Comparison of ENCODE assay signal across 8 cellular contexts in genomic region chr4:54233128-54233696, GRCh38. TPM values are rescaled to one million over a fixed set of nuclear protein-coding genes. Genes with fewer than 3 reads are reported as not detected.
A peak's percentile ranks its signal among the peaks of the same experiment; 100 is the strongest.
DNase-seq lines count a peak whose midpoint lies in the region; ATAC-seq, FAIRE-seq and TF ChIP-seq lines count a peak whose summit lies in the region.

No MANE protein-coding gene starts in this region.

- in situ Hi-C loops in astrocyte of the cerebellum (cut with HindIII; ENCODE audit: low sequenced_read_pairs), result no loop called here

- peaks cover 27% of the 10 kb centered on the region for H3K27me3 ChIP-seq in hepatocyte

- H3K27ac ChIP-seq in hepatocyte, result peak overlapping the region; percentile 96

- TF ChIP-seq CTCF in astrocyte of the cerebellum (IDR thresholded peaks at IDR 0.05; ENCODE audit: low read depth, low read length, missing control alignments) (peak; percentile 74), hepatocyte (IDR thresholded peaks at IDR 0.05; ENCODE audit: poor library complexity) (peak; percentile 84), retinal pigment epithelial cell (conservative IDR thresholded peaks at IDR 0.05; ENCODE audit: low read depth, low read length) (peak; percentile 77)

- FAIRE-seq in GM12892 (lab: Jason Lieb, UNC), result peak; percentile 38

- H3K79me2 ChIP-seq in hepatocyte, result peaks cover 80% of the 10 kb centered on the region

- DNase-seq in GM12892 (ENCODE audit: insufficient read length) (peak; percentile 87), NCI-H146 (lab: John Stamatoyannopoulos, UW) (peak; percentile 93), T1000 (lab: John Stamatoyannopoulos, UW) (peak; percentile 89), astrocyte of the cerebellum (ENCODE audit: low read depth) (peak; percentile 68), hepatocyte (ENCODE audit: low spot score) (peak; percentile 94), retinal pigment epithelial cell (ENCODE audit: low read depth) (peak; percentile 60)

- no peaks in the 10 kb centered on the region for H3K36me3 ChIP-seq in hepatocyte (replicated peaks; ENCODE audit: insufficient read depth, low read depth)

- H3K4me2 ChIP-seq in hepatocyte, result peak overlapping the region; percentile 97

- H3K4me3 ChIP-seq in astrocyte of the cerebellum (ENCODE audit: low read depth, low read length), result peak overlapping the region; percentile 69
- H3K4me3 ChIP-seq in hepatocyte, result peak overlapping the region; percentile 94
- H3K4me3 ChIP-seq in retinal pigment epithelial cell (ENCODE audit: low read length), result peak overlapping the region; percentile 53

- TF ChIP-seq POLR2A in GM12892 (IDR thresholded peaks at IDR 0.05; ENCODE audit: low read depth, low read length), result no peak

- H3K9me3 ChIP-seq in hepatocyte (ENCODE audit: low read depth), result no peaks in the 10 kb centered on the region

- peak; percentile 95 for ATAC-seq in HG02759 (IDR thresholded peaks at IDR 0.05; ENCODE audit: unreplicated experiment)
- ATAC-seq in HG02970 (IDR thresholded peaks at IDR 0.05; ENCODE audit: low FRiP score, unreplicated experiment), result no peak

- WGBS in hepatocyte (ENCODE audit: low lambda C conversion rate, missing lambda C conversion rate), result under 1% methylated on average over 54 of the region's 59 CpGs

- H4K20me1 ChIP-seq in hepatocyte (ENCODE audit: insufficient read depth, poor library complexity, severe bottlenecking), result peaks cover 35% of the 10 kb centered on the region

- H3K9me2 ChIP-seq in hepatocyte (replicated peaks; ENCODE audit: insufficient read depth), result no peaks in the 10 kb centered on the region

- peaks cover 3% of the 10 kb centered on the region for H3K4me1 ChIP-seq in hepatocyte (ENCODE audit: insufficient read depth)

- peak overlapping the region; percentile 67 for H2AFZ ChIP-seq in hepatocyte

RNA-seq across cellular contexts. Expression of gene PDGFRA, which starts 4.1 kb away (rescaled TPM):
- polyA plus RNA-seq in GM12892 (2012; ENCODE audit: missing spikeins), result 0.93 TPM
- total RNA-seq in hepatocyte, result 102 and 117 TPM in 2 replicates
- polyA plus RNA-seq in hepatocyte, result 30.1 and 36.3 TPM in 2 replicates
